ENCODE assay signal across 27 cellular contexts in genomic region chr13:98825659-98826058, GRCh38.
DNase-seq lines count a peak whose midpoint lies in the region; TF ChIP-seq lines count a peak whose summit lies in the region.
"Had no signal": no experiment of that assay in that cellular context is flagged by ENCODE, and none has a peak within 500 bp of the region (broad histone marks: within the 10 kb centered on the region; RNA-seq: fewer than 3 reads in every experiment).

No MANE protein-coding gene starts in this region.

- DNase-seq in MCF 10A (ENCODE audit: unreplicated experiment) (no peak), mammary epithelial cell (no peak), left kidney (ENCODE audit: low read depth, low spot score) (peak; percentile 38), GM13976 (ENCODE audit: low spot score) (no peak), MG63 (no peak)
- DNase-seq in activated naive CD8-positive, alpha-beta T cell treated with anti-CD3 and anti-CD28 coated beads for 36 hours, result no peak
- DNase-seq in effector memory CD4-positive, alpha-beta T cell, result no peak
- DNase-seq: activated effector memory CD4-positive, alpha-beta T cell treated with anti-CD3 and anti-CD28 coated beads, Interleukin-2, amount 50 U/mL, for 16 hours; adrenal gland; BE2C; brain microvascular endothelial cell; Caco-2; effector CD8-positive, alpha-beta T cell; foreskin fibroblast; left lung; mucosa of descending colon; NCI-H1105 treated with DMSO at 0.1 percent for 48 hours; NCI-H2029 treated with DMSO at 0.1 percent for 48 hours; NCI-H345; PC-3; SHP77; T1000 had no signal

- intact Hi-C loops in MCF 10A (cut with micrococcal nuclease) (no loop called here), mammary epithelial cell (cut with micrococcal nuclease) (no loop called here)

- peaks cover 15% of the 10 kb centered on the region for H3K4me1 ChIP-seq in mammary epithelial cell (ENCODE audit: insufficient read depth, low read length)
- H3K4me1 ChIP-seq in thymus (ENCODE audit: control insufficient read depth, insufficient read depth, low read length), result peaks cover 19% of the 10 kb centered on the region
- no peaks in the 10 kb centered on the region for H3K4me1 ChIP-seq in effector memory CD4-positive, alpha-beta T cell (ENCODE audit: control insufficient read depth, insufficient read depth, low read length, poor library complexity, severe bottlenecking)

- H3K27me3 ChIP-seq in mammary epithelial cell (ENCODE audit: insufficient read depth, low read length) (no peaks in the 10 kb centered on the region), thymus (ENCODE audit: control insufficient read depth, insufficient read depth) (no peaks in the 10 kb centered on the region), MG63 (no peaks in the 10 kb centered on the region)
- no peaks in the 10 kb centered on the region for H3K27me3 ChIP-seq in effector memory CD4-positive, alpha-beta T cell (replicated peaks; ENCODE audit: control insufficient read depth, insufficient read depth, low read length, poor library complexity, severe bottlenecking)
- H3K27me3 ChIP-seq: adrenal gland, BE2C, brain microvascular endothelial cell, left lung, upper lobe of left lung had no signal

- no peak overlapping the region for H3K9ac ChIP-seq in mammary epithelial cell (ENCODE audit: insufficient read depth, low read length)

- no peaks in the 10 kb centered on the region for H4K20me1 ChIP-seq in mammary epithelial cell (ENCODE audit: insufficient read depth, low read length)

- in situ Hi-C loops in mammary epithelial cell (cut with MboI; ENCODE audit: low sequenced_read_pairs in 2 of 2), result loop anchor here in 1 of 2 donors (25.0 kb wide), 1 partner anchor 363 kb away; no protein-coding TSS in a partner anchor
- in situ Hi-C loops in GM13976 (cut with MboI; ENCODE audit: low sequenced_read_pairs, unreplicated experiment), result no loop called here

- H3K4me1 Mint-ChIP-seq in MCF 10A (ENCODE audit: insufficient read depth, unreplicated experiment), result no peaks in the 10 kb centered on the region
- H3K4me1 Mint-ChIP-seq in activated naive CD8-positive, alpha-beta T cell treated with anti-CD3 and anti-CD28 coated beads for 36 hours, result peaks cover 17% of the 10 kb centered on the region

- no peaks in the 10 kb centered on the region for H3K27me3 Mint-ChIP-seq in MCF 10A (ENCODE audit: insufficient read depth, unreplicated experiment)
- H3K27me3 Mint-ChIP-seq in activated naive CD8-positive, alpha-beta T cell treated with anti-CD3 and anti-CD28 coated beads for 36 hours, result no peaks in the 10 kb centered on the region

- BruUV-seq in MCF 10A (replicated peaks; lab: Mats Ljungman, UMichigan), result no TSS peak
- no TSS peak for BruUV-seq in mammary epithelial cell (replicated peaks; lab: Mats Ljungman, UMichigan)

- no peaks in the 10 kb centered on the region for H3K9me3 Mint-ChIP-seq in MCF 10A (ENCODE audit: unreplicated experiment)
- H3K9me3 Mint-ChIP-seq in activated naive CD8-positive, alpha-beta T cell treated with anti-CD3 and anti-CD28 coated beads for 36 hours, result no peaks in the 10 kb centered on the region

- no peak overlapping the region for H3K4me2 ChIP-seq in mammary epithelial cell (ENCODE audit: insufficient read depth, low read depth, low read length)

- dilution Hi-C loops in mammary epithelial cell (cut with HindIII; ENCODE audit: low sequenced_read_pairs), result no loop called here

- WGBS in mammary epithelial cell (ENCODE audit: low coverage, missing lambda C conversion rate), result 100% methylated on average over 6 of the region's 8 CpGs
- 39% methylated on average over 8 of the region's 8 CpGs for WGBS in thymus

- no peaks in the 10 kb centered on the region for H3K79me2 ChIP-seq in mammary epithelial cell (ENCODE audit: insufficient read depth, low read length)

- no peak overlapping the region for H3K4me3 Mint-ChIP-seq in MCF 10A (ENCODE audit: unreplicated experiment)
- H3K4me3 Mint-ChIP-seq in activated naive CD8-positive, alpha-beta T cell treated with anti-CD3 and anti-CD28 coated beads for 36 hours, result no peak overlapping the region
- H3K4me3 Mint-ChIP-seq: neural crest cell had no signal

- H3K36me3 ChIP-seq in mammary epithelial cell (ENCODE audit: insufficient read depth, low read length) (peaks cover 13% of the 10 kb centered on the region), thymus (ENCODE audit: control insufficient read depth, insufficient read depth) (peaks cover 27% of the 10 kb centered on the region), MG63 (no peaks in the 10 kb centered on the region)
- H3K36me3 ChIP-seq in effector memory CD4-positive, alpha-beta T cell (ENCODE audit: control insufficient read depth, insufficient read depth, low read length), result peaks cover 63% of the 10 kb centered on the region
- H3K36me3 ChIP-seq: BE2C had no signal

- peak overlapping the region; percentile 57 for H3K27ac Mint-ChIP-seq in MCF 10A (ENCODE audit: low read depth, unreplicated experiment)
- peak overlapping the region; percentile 53 for H3K27ac Mint-ChIP-seq in activated naive CD8-positive, alpha-beta T cell treated with anti-CD3 and anti-CD28 coated beads for 36 hours

- POLR2A ChIA-PET in MCF 10A (lab: Yijun Ruan, JAX), result no interaction called here

- peaks cover 61% of the 10 kb centered on the region for H3K36me3 Mint-ChIP-seq in MCF 10A (ENCODE audit: insufficient read depth, unreplicated experiment)
- peaks cover 23% of the 10 kb centered on the region for H3K36me3 Mint-ChIP-seq in activated naive CD8-positive, alpha-beta T cell treated with anti-CD3 and anti-CD28 coated beads for 36 hours

- TF ChIP-seq CTCF in MCF 10A (IDR thresholded peaks at IDR 0.05; ENCODE audit: unreplicated experiment), result no peak
- no peak for TF ChIP-seq CTCF in mammary epithelial cell (conservative IDR thresholded peaks at IDR 0.05 in 1 of 2, IDR thresholded peaks at IDR 0.05 in 1 of 2; ENCODE audit: extremely low read depth in 1 of 2, insufficient read depth in 1 of 2, low read depth in 1 of 2, low read length in 2 of 2)
- TF ChIP-seq CTCF in GM13976 (IDR thresholded peaks at IDR 0.05; ENCODE audit: borderline replicate concordance, control extremely low read depth, extremely low read depth, insufficient read depth, missing control alignments), result no peak

- no peak overlapping the region for H2AFZ ChIP-seq in mammary epithelial cell (ENCODE audit: low read depth, low read length)

- CTCF ChIA-PET in MCF 10A (lab: Yijun Ruan, JAX), result interaction anchor here (0.6 to 1.6 kb wide), 3 partner anchors 9 to 142 kb away, joined by 4 to 9 read pairs (median 4); no protein-coding TSS in a partner anchor
- CTCF ChIA-PET in mammary epithelial cell (lab: Charles Lee; ENCODE audit: low non-redundant PET), result no interaction called here

- H3K9me3 ChIP-seq in mammary epithelial cell (replicated peaks; ENCODE audit: insufficient read depth, low read length) (no peaks in the 10 kb centered on the region), thymus (ENCODE audit: control insufficient read depth) (no peaks in the 10 kb centered on the region), MG63 (no peaks in the 10 kb centered on the region)
- H3K9me3 ChIP-seq in effector memory CD4-positive, alpha-beta T cell (ENCODE audit: control insufficient read depth, low read length), result no peaks in the 10 kb centered on the region
- H3K9me3 ChIP-seq: adrenal gland, BE2C, Caco-2, left lung, mucosa of descending colon, prostate gland, upper lobe of left lung had no signal

- no peak overlapping the region for H3K27ac ChIP-seq in mammary epithelial cell (ENCODE audit: insufficient read depth, low read depth, low read length)
- peak overlapping the region; percentile 61 for H3K27ac ChIP-seq in thymus (ENCODE audit: low read depth)
- no peak overlapping the region for H3K27ac ChIP-seq in effector memory CD4-positive, alpha-beta T cell (ENCODE audit: insufficient read depth, low read length, poor library complexity, severe bottlenecking)
- H3K27ac ChIP-seq: adrenal gland, brain microvascular endothelial cell, HL-60, left lung, prostate gland had no signal

- H3K4me3 ChIP-seq in mammary epithelial cell (replicated peaks in 1 of 3; ENCODE audit: insufficient read depth in 1 of 3, low read depth in 2 of 3, low read length in 3 of 3), result no peak overlapping the region
- no peak overlapping the region for H3K4me3 ChIP-seq in thymus (ENCODE audit: low read length)
- no peak overlapping the region for H3K4me3 ChIP-seq in effector memory CD4-positive, alpha-beta T cell (ENCODE audit: insufficient read depth, low read depth, low read length, poor library complexity, severe bottlenecking)
- no peak overlapping the region for H3K4me3 ChIP-seq in MG63
- H3K4me3 ChIP-seq: adrenal gland, left lung, mucosa of descending colon, prostate gland, upper lobe of left lung had no signal
